14 cellular contexts compared by ENCODE assay signal in genomic region chr18:35974181-35974580, GRCh38.
DNase-seq lines count a peak whose midpoint lies in the region; ATAC-seq and TF ChIP-seq lines count a peak whose summit lies in the region.
"Had no signal": no experiment of that assay in that cellular context is flagged by ENCODE, and none has a peak within 500 bp of the region (broad histone marks: within the 10 kb centered on the region; RNA-seq: fewer than 3 reads in every experiment).

No MANE protein-coding gene starts in this region.

- peaks cover 40% of the 10 kb centered on the region for H3K4me1 Mint-ChIP-seq in activated T-cell treated with anti-CD3 and anti-CD28 coated beads, Interleukin-2, amount 50 U/mL, for 72 hours (ENCODE audit: low read depth)
- peaks cover 11% of the 10 kb centered on the region for H3K4me1 Mint-ChIP-seq in glutamatergic neuron (ENCODE audit: low read depth, unreplicated experiment)
- peaks cover 42% of the 10 kb centered on the region for H3K4me1 Mint-ChIP-seq in stimulated activated naive CD8-positive, alpha-beta T cell treated with anti-CD3 and anti-CD28 coated beads, Interleukin-15, amount 100 ng/mL, for 72 hours

- no peaks in the 10 kb centered on the region for H3K27me3 ChIP-seq in SU-DHL-6 (ENCODE audit: low read length)
- H3K27me3 ChIP-seq: Peyer's patch, thyroid gland had no signal

- peak overlapping the region; percentile 92 to 100 for H3K4me3 Mint-ChIP-seq in activated T-cell treated with anti-CD3 and anti-CD28 coated beads, Interleukin-2, amount 50 U/mL, for 72 hours
- peak overlapping the region; percentile 94 for H3K4me3 Mint-ChIP-seq in glutamatergic neuron (ENCODE audit: unreplicated experiment)
- peak overlapping the region; percentile 88 to 96 for H3K4me3 Mint-ChIP-seq in stimulated activated naive CD8-positive, alpha-beta T cell treated with anti-CD3 and anti-CD28 coated beads, Interleukin-15, amount 100 ng/mL, for 72 hours

- H3K36me3 Mint-ChIP-seq in activated T-cell treated with anti-CD3 and anti-CD28 coated beads, Interleukin-2, amount 50 U/mL, for 72 hours (ENCODE audit: insufficient read depth in 2 of 2) = peaks cover 20 to 35% of the 10 kb centered on the region in 2 donors
- H3K36me3 Mint-ChIP-seq in glutamatergic neuron (ENCODE audit: unreplicated experiment) = peaks cover 3% of the 10 kb centered on the region

- no peak for DNase-seq in activated T-cell treated with anti-CD3 and anti-CD28 coated beads, Interleukin-2, amount 50 U/mL, for 72 hours
- no peak for DNase-seq in activated T-cell treated with anti-CD3 and anti-CD28 coated beads for 4 hours
- no peak for DNase-seq in glutamatergic neuron
- DNase-seq in stimulated activated naive CD8-positive, alpha-beta T cell treated with anti-CD3 and anti-CD28 coated beads, Interleukin-15, amount 100 ng/mL, for 72 hours = no peak
- DNase-seq in NCI-H69 (lab: John Stamatoyannopoulos, UW) = no peak
- DNase-seq in SW480 (ENCODE audit: low spot score) = no peak
- DNase-seq: amygdala; NCI-H146; Peyer's patch; stimulated activated CD4-positive, alpha-beta T cell treated with anti-CD3 and anti-CD28 coated beads, Interleukin-4, amount 100 ng/mL, for 24 hours; thyroid gland had no signal

- H2AFZ ChIP-seq in SU-DHL-6 (ENCODE audit: low read depth, low read length, severe bottlenecking) = no peak overlapping the region

- TF ChIP-seq CTCF in SU-DHL-6 (IDR thresholded peaks at IDR 0.05; ENCODE audit: insufficient read depth, low read length, poor library complexity, severe bottlenecking) (no peak), glutamatergic neuron (IDR thresholded peaks at IDR 0.05; ENCODE audit: partially characterized antibody, unreplicated experiment) (no peak)

- H3K36me3 ChIP-seq in SU-DHL-6 (ENCODE audit: low read length) = peaks cover 29% of the 10 kb centered on the region; the same call in 1 of the 2 replicates

- no peak overlapping the region for H3K27ac ChIP-seq in SU-DHL-6 (ENCODE audit: low read depth, low read length)
- H3K27ac ChIP-seq: HL-60, Peyer's patch, thyroid gland had no signal

- no peaks in the 10 kb centered on the region for H3K9me2 ChIP-seq in SU-DHL-6 (replicated peaks; ENCODE audit: insufficient read depth, low read length)

- no peak for ATAC-seq in activated T-cell treated with anti-CD3 and anti-CD28 coated beads, Interleukin-2, amount 50 U/mL, for 72 hours (replicated peaks in 1 of 2)
- ATAC-seq in stimulated activated naive CD8-positive, alpha-beta T cell treated with anti-CD3 and anti-CD28 coated beads, Interleukin-15, amount 100 ng/mL, for 72 hours = no peak
- no peak for ATAC-seq in HG02678 (IDR thresholded peaks at IDR 0.05; ENCODE audit: unreplicated experiment)

- H3K9me3 ChIP-seq in SU-DHL-6 (ENCODE audit: insufficient read depth, low read length) = no peaks in the 10 kb centered on the region
- H3K9me3 ChIP-seq: Peyer's patch, thyroid gland had no signal

- H3K4me3 ChIP-seq in SU-DHL-6 (ENCODE audit: insufficient read depth, low read length, poor library complexity, severe bottlenecking) = no peak overlapping the region

- no peaks in the 10 kb centered on the region for H3K27me3 Mint-ChIP-seq in activated T-cell treated with anti-CD3 and anti-CD28 coated beads, Interleukin-2, amount 50 U/mL, for 72 hours (ENCODE audit: low read depth)
- peaks cover 8% of the 10 kb centered on the region for H3K27me3 Mint-ChIP-seq in glutamatergic neuron (ENCODE audit: unreplicated experiment)
- no peaks in the 10 kb centered on the region for H3K27me3 Mint-ChIP-seq in stimulated activated naive CD8-positive, alpha-beta T cell treated with anti-CD3 and anti-CD28 coated beads, Interleukin-15, amount 100 ng/mL, for 72 hours

- H3K9me3 Mint-ChIP-seq in activated T-cell treated with anti-CD3 and anti-CD28 coated beads, Interleukin-2, amount 50 U/mL, for 72 hours = no peaks in the 10 kb centered on the region
- peaks cover 14% of the 10 kb centered on the region for H3K9me3 Mint-ChIP-seq in glutamatergic neuron (ENCODE audit: unreplicated experiment)
- H3K9me3 Mint-ChIP-seq in stimulated activated naive CD8-positive, alpha-beta T cell treated with anti-CD3 and anti-CD28 coated beads, Interleukin-15, amount 100 ng/mL, for 72 hours = no peaks in the 10 kb centered on the region

- H3F3A ChIP-seq in SU-DHL-6 (ENCODE audit: insufficient read depth) = no peaks in the 10 kb centered on the region

- peak overlapping the region; percentile 96 for H3K4me2 ChIP-seq in SU-DHL-6 (ENCODE audit: low read depth, low read length, poor library complexity, severe bottlenecking)

- H4K20me1 ChIP-seq in SU-DHL-6 (ENCODE audit: low read depth, low read length) = no peaks in the 10 kb centered on the region

- H3K9ac ChIP-seq in SU-DHL-6 (ENCODE audit: low read length) = no peak overlapping the region

- peak overlapping the region; percentile 86 for H3K27ac Mint-ChIP-seq in activated T-cell treated with anti-CD3 and anti-CD28 coated beads, Interleukin-2, amount 50 U/mL, for 72 hours
- H3K27ac Mint-ChIP-seq in glutamatergic neuron (ENCODE audit: unreplicated experiment) = no peak overlapping the region
- peak overlapping the region in 1 of 2 donors; percentile 28 for H3K27ac Mint-ChIP-seq in stimulated activated naive CD8-positive, alpha-beta T cell treated with anti-CD3 and anti-CD28 coated beads, Interleukin-15, amount 100 ng/mL, for 72 hours

- H3K79me2 ChIP-seq in SU-DHL-6 (ENCODE audit: insufficient read depth, low read length) = peaks cover 17% of the 10 kb centered on the region
